In the genomic region with DNA sequence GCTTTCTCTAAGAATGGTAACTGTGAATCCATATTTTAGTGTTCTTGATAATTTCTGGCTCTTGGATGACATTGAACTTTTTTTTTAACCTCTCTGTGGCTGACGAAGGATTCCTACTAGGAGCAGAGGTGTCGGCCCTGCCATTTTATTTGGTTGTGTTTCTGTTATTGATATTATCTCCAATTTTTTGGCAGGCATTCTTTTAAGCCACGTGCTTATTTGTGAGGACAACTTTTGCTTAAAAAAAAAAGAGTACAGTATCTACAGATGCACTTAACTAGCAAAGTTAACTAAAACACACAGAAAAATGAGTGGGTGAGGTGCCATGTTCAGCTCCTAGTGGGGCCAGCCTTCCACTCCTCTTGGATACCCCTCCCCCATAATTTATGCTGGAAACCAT, we compare ENCODE assay signal across 10 cellular contexts. TPM values are rescaled to one million over a fixed set of nuclear protein-coding genes. Genes with fewer than 3 reads are reported as not detected.
DNase-seq lines count a peak whose midpoint lies in the region; ATAC-seq and TF ChIP-seq lines count a peak whose summit lies in the region.
"Had no signal": no experiment of that assay in that cellular context is flagged by ENCODE, and none has a peak within 500 bp of the region (broad histone marks: within the 10 kb centered on the region; RNA-seq: fewer than 3 reads in every experiment).

No MANE protein-coding gene starts in this region.

- DNase-seq in BE2C (no peak), MCF 10A (ENCODE audit: unreplicated experiment) (no peak), SIG-M5 (lab: John Stamatoyannopoulos, UW) (no peak), AG08396 (ENCODE audit: low spot score) (no peak)
- no peak for DNase-seq in naive thymus-derived CD8-positive, alpha-beta T cell
- no peak for DNase-seq in effector CD8-positive, alpha-beta T cell (lab: John Stamatoyannopoulos, UW)

- H3K36me3 ChIP-seq in BE2C (peaks cover 9% of the 10 kb centered on the region), HUES64 (ENCODE audit: insufficient read depth, low read length) (peaks cover 13% of the 10 kb centered on the region)

- H3K9ac ChIP-seq in HUES64 (ENCODE audit: low read depth, low read length), result no peak overlapping the region

- H3K4me1 Mint-ChIP-seq in MCF 10A (ENCODE audit: insufficient read depth, unreplicated experiment), result peaks cover 26% of the 10 kb centered on the region
- H3K4me1 Mint-ChIP-seq in naive thymus-derived CD8-positive, alpha-beta T cell, result peaks cover 14 to 54% (median 42%) of the 10 kb centered on the region in 4 donors

- TF ChIP-seq CTCF in BE2C (IDR thresholded peaks at IDR 0.05; ENCODE audit: low read depth, low read length) (no peak), MCF 10A (IDR thresholded peaks at IDR 0.05; ENCODE audit: unreplicated experiment) (no peak)

- CTCF ChIA-PET in MCF 10A (lab: Yijun Ruan, JAX), result interaction anchor here (0.7 to 9.4 kb wide), 6 partner anchors 13 to 168 kb away, joined by 3 to 146 read pairs (median 6); partner anchors contain the start of genes PPARD and RPL10A

- H3K9me3 Mint-ChIP-seq in MCF 10A (ENCODE audit: unreplicated experiment), result no peaks in the 10 kb centered on the region
- H3K9me3 Mint-ChIP-seq in naive thymus-derived CD8-positive, alpha-beta T cell, result no peaks in the 10 kb centered on the region

- no peaks in the 10 kb centered on the region for H3K4me1 ChIP-seq in BE2C
- H3K4me1 ChIP-seq in HUES64 (ENCODE audit: insufficient read depth, low read length), result peaks cover 26% of the 10 kb centered on the region

- H3K27ac ChIP-seq in HUES64 (ENCODE audit: low read depth, low read length), result no peak overlapping the region

- peaks cover 22% of the 10 kb centered on the region for H3K36me3 Mint-ChIP-seq in MCF 10A (ENCODE audit: insufficient read depth, unreplicated experiment)
- H3K36me3 Mint-ChIP-seq in naive thymus-derived CD8-positive, alpha-beta T cell, result peaks cover 0 to 21% (median 9%) of the 10 kb centered on the region in 3 donors

- no peak for ATAC-seq in naive thymus-derived CD8-positive, alpha-beta T cell
- ATAC-seq in HG03025 (IDR thresholded peaks at IDR 0.05; ENCODE audit: low FRiP score, unreplicated experiment), result no peak

- peak overlapping the region; percentile 65 for H3K4me3 ChIP-seq in BE2C (ENCODE audit: low read depth, low read length)
- H3K4me3 ChIP-seq in HUES64 (ENCODE audit: low read length), result peak overlapping the region; percentile 74

- BruUV-seq in MCF 10A (replicated peaks; lab: Mats Ljungman, UMichigan), result TSS peak; percentile 38

- peak overlapping the region; percentile 83 for H3K27ac Mint-ChIP-seq in MCF 10A (ENCODE audit: low read depth, unreplicated experiment)
- H3K27ac Mint-ChIP-seq in naive thymus-derived CD8-positive, alpha-beta T cell, result peak overlapping the region in 5 of 10 donors; percentile 26 to 83 (median 74)

- POLR2A ChIA-PET in MCF 10A (lab: Yijun Ruan, JAX), result interaction anchor here (0.7 to 8.8 kb wide), 11 partner anchors 17 to 230 kb away, joined by 3 to 198 read pairs (median 9); partner anchors contain the start of genes DEF6, PPARD, RPL10A and TEAD3
- POLR2A ChIA-PET in naive thymus-derived CD8-positive, alpha-beta T cell (lab: Charles Lee), result interaction anchor here (0.7 to 6.7 kb wide), 8 partner anchors 13 to 167 kb away, joined by 3 to 51 read pairs (median 3); partner anchors contain the start of genes DEF6 and RPL10A

- H3K4me3 Mint-ChIP-seq in MCF 10A (ENCODE audit: unreplicated experiment), result peak overlapping the region; percentile 74
- H3K4me3 Mint-ChIP-seq in naive thymus-derived CD8-positive, alpha-beta T cell, result peak overlapping the region; percentile 65 to 85 (median 84)

- H3K9me3 ChIP-seq in BE2C, result no peaks in the 10 kb centered on the region
- H3K9me3 ChIP-seq in HUES64 (ENCODE audit: insufficient read depth, low read depth, low read length), result no peaks in the 10 kb centered on the region

- H3K27me3 ChIP-seq in BE2C (no peaks in the 10 kb centered on the region; the same call in 1 of the 2 replicates), HUES64 (ENCODE audit: insufficient read depth, low read length) (peaks cover 8% of the 10 kb centered on the region; the same call in 1 of the 2 replicates)

- intact Hi-C loops in MCF 10A (cut with micrococcal nuclease), result no loop called here

- 75% methylated on average over 2 of the region's 3 CpGs for WGBS in HUES64

- H3K27me3 Mint-ChIP-seq in MCF 10A (ENCODE audit: insufficient read depth, unreplicated experiment), result no peaks in the 10 kb centered on the region
- H3K27me3 Mint-ChIP-seq in naive thymus-derived CD8-positive, alpha-beta T cell, result no peaks in the 10 kb centered on the region

RNA-seq across cellular contexts. Expression of gene FANCE, which starts 1.1 kb away (rescaled TPM):
- 7.2 TPM for polyA plus RNA-seq in BE2C (2012; ENCODE audit: insufficient read depth, insufficient read length, low read depth)
- 8.7 TPM for polyA plus RNA-seq in HUES64 (2013, experiment 1 of 2)
- 10.3 TPM for polyA plus RNA-seq in HUES64 (2013, experiment 2 of 2)
- 12.3 and 13.3 TPM in 2 replicates for total RNA-seq in MCF 10A (2022)
- 1 to 10 TPM; 9.0 to 9.3 TPM for total RNA-seq in naive thymus-derived CD8-positive, alpha-beta T cell
- polyA plus RNA-seq in naive thymus-derived CD8-positive, alpha-beta T cell, result 1 to 10 TPM; 3.2 to 5.5 (median 3.3) TPM

RNA-seq across cellular contexts. Expression of gene RPL10A, which starts 15.0 kb away (rescaled TPM):
- 1,119 TPM for polyA plus RNA-seq in BE2C (2012; ENCODE audit: insufficient read depth, insufficient read length, low read depth)
- polyA plus RNA-seq in HUES64 (2013, experiment 1 of 2), result 1,734 TPM
- 1,847 TPM for polyA plus RNA-seq in HUES64 (2013, experiment 2 of 2)
- total RNA-seq in MCF 10A (2022), result 2,403 and 2,457 TPM in 2 replicates
- total RNA-seq in naive thymus-derived CD8-positive, alpha-beta T cell, result 1,000 to 10,000 TPM; 2,013 to 2,044 TPM
- 1,000 to 10,000 TPM; 1,376 to 1,445 (median 1,413) TPM for polyA plus RNA-seq in naive thymus-derived CD8-positive, alpha-beta T cell

RNA-seq across cellular contexts. Expression of gene TEAD3, which starts 43.6 kb away (rescaled TPM):
- 24.8 TPM for polyA plus RNA-seq in BE2C (2012; ENCODE audit: insufficient read depth, insufficient read length, low read depth)
- polyA plus RNA-seq in HUES64 (2013, experiment 1 of 2), result 15.5 TPM
- polyA plus RNA-seq in HUES64 (2013, experiment 2 of 2), result 18.1 TPM
- total RNA-seq in MCF 10A (2022), result 11.1 and 13.3 TPM in 2 replicates
- under 1 TPM; 0.47 to 0.58 TPM for total RNA-seq in naive thymus-derived CD8-positive, alpha-beta T cell
- polyA plus RNA-seq in naive thymus-derived CD8-positive, alpha-beta T cell, result under 1 TPM; 0.05 to 0.16 (median 0.15) TPM

RNA-seq across cellular contexts. Expression of gene TULP1, which starts 59.5 kb away (rescaled TPM):
- polyA plus RNA-seq in BE2C (2012; ENCODE audit: insufficient read depth, insufficient read length, low read depth), result not detected
- 0.30 TPM for polyA plus RNA-seq in HUES64 (2013, experiment 1 of 2)
- polyA plus RNA-seq in HUES64 (2013, experiment 2 of 2), result 0.13 TPM
- not detected in 2 replicates for total RNA-seq in MCF 10A (2022)
- total RNA-seq in naive thymus-derived CD8-positive, alpha-beta T cell, result not detected
- not detected for polyA plus RNA-seq in naive thymus-derived CD8-positive, alpha-beta T cell
- total RNA-seq: HT1080, liver had no signal
- polyA plus RNA-seq: liver had no signal
